Comparison of ENCODE assay signal across 8 cellular contexts in genomic region chr9:15416880-15417279, GRCh38. TPM values are rescaled to one million over a fixed set of nuclear protein-coding genes. Genes with fewer than 3 reads are reported as not detected.
DNase-seq lines count a peak whose midpoint lies in the region; TF ChIP-seq lines count a peak whose summit lies in the region.

No MANE protein-coding gene starts in this region.

- H4K20me1 ChIP-seq in SU-DHL-6 (ENCODE audit: low read depth, low read length) = no peaks in the 10 kb centered on the region

- H3K9ac ChIP-seq in SU-DHL-6 (ENCODE audit: low read length) = no peak overlapping the region

- H3K9me3 ChIP-seq in SU-DHL-6 (ENCODE audit: insufficient read depth, low read length) = no peaks in the 10 kb centered on the region

- H3K4me3 ChIP-seq in SU-DHL-6 (ENCODE audit: insufficient read depth, low read length, poor library complexity, severe bottlenecking) = no peak overlapping the region

- no peaks in the 10 kb centered on the region for H3K79me2 ChIP-seq in SU-DHL-6 (ENCODE audit: insufficient read depth, low read length)

- DNase-seq in NCI-H2107 treated with DMSO at 0.1 percent for 48 hours (lab: John Stamatoyannopoulos, UW; ENCODE audit: unreplicated experiment) (peak; percentile 3), NCI-H2107 (lab: John Stamatoyannopoulos, UW) (no peak), HCEC 1CT (peak; percentile 49), chondrocyte (ENCODE audit: low spot score) (no peak), NCI-H2171 (lab: John Stamatoyannopoulos, UW) (no peak), NCI-H1694 (lab: John Stamatoyannopoulos, UW) (no peak)

- H2AFZ ChIP-seq in SU-DHL-6 (ENCODE audit: low read depth, low read length, severe bottlenecking) = no peak overlapping the region

- H3K4me2 ChIP-seq in SU-DHL-6 (ENCODE audit: low read depth, low read length, poor library complexity, severe bottlenecking) = no peak overlapping the region

- H3K4me1 Mint-ChIP-seq in chondrocyte (ENCODE audit: low read depth) (peaks cover 24% of the 10 kb centered on the region), nephron (peaks cover 4% of the 10 kb centered on the region)

- H3K36me3 Mint-ChIP-seq in chondrocyte (ENCODE audit: low read depth) (no peaks in the 10 kb centered on the region), nephron (ENCODE audit: low read depth) (no peaks in the 10 kb centered on the region)

- H3K27me3 Mint-ChIP-seq in chondrocyte (ENCODE audit: low read depth) (no peaks in the 10 kb centered on the region), nephron (ENCODE audit: low read depth) (no peaks in the 10 kb centered on the region)

- H3K27ac Mint-ChIP-seq in chondrocyte (ENCODE audit: unreplicated experiment) (no peak overlapping the region), nephron (no peak overlapping the region)

- no peaks in the 10 kb centered on the region for H3K36me3 ChIP-seq in SU-DHL-6 (ENCODE audit: low read length)

- no peaks in the 10 kb centered on the region for H3K27me3 ChIP-seq in SU-DHL-6 (ENCODE audit: low read length)

- H3K4me3 Mint-ChIP-seq in chondrocyte (ENCODE audit: unreplicated experiment) (no peak overlapping the region), nephron (no peak overlapping the region)

- H3F3A ChIP-seq in SU-DHL-6 (ENCODE audit: insufficient read depth) = peaks cover under 1% of the 10 kb centered on the region; the same call in 1 of the 2 replicates

- peak; percentile 46 for TF ChIP-seq CTCF in SU-DHL-6 (IDR thresholded peaks at IDR 0.05; ENCODE audit: insufficient read depth, low read length, poor library complexity, severe bottlenecking)
- TF ChIP-seq CTCF in chondrocyte (IDR thresholded peaks at IDR 0.05) = peak; percentile 83
- peak in 2 of 3 experiments; percentile 25 to 34 for TF ChIP-seq CTCF in nephron (IDR thresholded peaks at IDR 0.05; ENCODE audit: unreplicated experiment in 3 of 3)

- no peaks in the 10 kb centered on the region for H3K9me3 Mint-ChIP-seq in chondrocyte (ENCODE audit: low read depth)
- no peaks in the 10 kb centered on the region for H3K9me3 Mint-ChIP-seq in nephron

- H3K9me2 ChIP-seq in SU-DHL-6 (replicated peaks; ENCODE audit: insufficient read depth, low read length) = no peaks in the 10 kb centered on the region

- no peak overlapping the region for H3K27ac ChIP-seq in SU-DHL-6 (ENCODE audit: low read depth, low read length)

RNA-seq across cellular contexts. Expression of gene SNAPC3, which starts 5.8 kb away (rescaled TPM):
- total RNA-seq in chondrocyte = 38.1 to 43.3 TPM (median 38.3 TPM) in 3 replicates

Comparison
In these comparisons a context has a peak if more than half of its experiments do, and no peak if none do; other contexts are left out.
1. DNase-seq: peak in NCI-H2107 treated with DMSO at 0.1 percent for 48 hours (single experiment) and HCEC 1CT (single experiment); none in NCI-H2107 (single experiment), chondrocyte (single experiment), NCI-H2171 (single experiment) and NCI-H1694 (single experiment).
2. CTCF ChIP-seq: peak in every context shown above with its lines; median percentile 83 in chondrocyte; 46 in SU-DHL-6; 30 in nephron.